15 cellular contexts compared by ENCODE assay signal in genomic region chr7:25122373-25122772, GRCh38. TPM values are rescaled to one million over a fixed set of nuclear protein-coding genes. Genes with fewer than 3 reads are reported as not detected.
DNase-seq lines count a peak whose midpoint lies in the region; ATAC-seq and TF ChIP-seq lines count a peak whose summit lies in the region.
"Had no signal": no experiment of that assay in that cellular context is flagged by ENCODE, and none has a peak within 500 bp of the region (broad histone marks: within the 10 kb centered on the region; RNA-seq: fewer than 3 reads in every experiment).

No MANE protein-coding gene starts in this region.

- TF ChIP-seq CTCF in left ventricle myocardium inferior (IDR thresholded peaks at IDR 0.05; ENCODE audit: borderline replicate concordance) (no peak), right atrium auricular region (IDR thresholded peaks at IDR 0.05) (no peak), activated B cell treated with CpG ODN at 0.5 μM for 24 hours (IDR thresholded peaks at IDR 0.05) (no peak), fibroblast of mammary gland (conservative IDR thresholded peaks at IDR 0.05; ENCODE audit: control insufficient read depth, insufficient read depth, low read depth, low read length) (no peak), esophagus squamous epithelium (IDR thresholded peaks at IDR 0.05) (no peak)

- H3K9me3 Mint-ChIP-seq in activated B cell treated with CpG ODN at 0.5 μM for 24 hours = no peaks in the 10 kb centered on the region
- H3K9me3 Mint-ChIP-seq: stimulated activated memory B cell treated with anti-CD40 and anti-IgM and Interleukin-4, amounts not matched to agents 10 μg/mL and 1 μg/mL and 100 μg/mL, for 72 hours had no signal

- no peak for TF ChIP-seq POLR2A in esophagus squamous epithelium (IDR thresholded peaks at IDR 0.05)

- H3K27ac Mint-ChIP-seq in activated B cell treated with CpG ODN at 0.5 μM for 24 hours = peak overlapping the region; percentile 16
- H3K27ac Mint-ChIP-seq: stimulated activated memory B cell treated with anti-CD40 and anti-IgM and Interleukin-4, amounts not matched to agents 10 μg/mL and 1 μg/mL and 100 μg/mL, for 72 hours had no signal

- peaks cover 61% of the 10 kb centered on the region for H3K36me3 Mint-ChIP-seq in activated B cell treated with CpG ODN at 0.5 μM for 24 hours (ENCODE audit: low read depth)

- CTCF ChIA-PET in activated B cell treated with CpG ODN at 0.5 μM for 24 hours (lab: Charles Lee) = no interaction called here

- no peaks in the 10 kb centered on the region for H3K27me3 ChIP-seq in left ventricle myocardium inferior (ENCODE audit: low read depth)
- H3K27me3 ChIP-seq in right atrium auricular region = no peaks in the 10 kb centered on the region
- no peaks in the 10 kb centered on the region for H3K27me3 ChIP-seq in esophagus squamous epithelium
- H3K27me3 ChIP-seq: pancreas had no signal

- H3K27ac ChIP-seq in left ventricle myocardium inferior (replicated peaks) (no peak overlapping the region), right atrium auricular region (no peak overlapping the region), esophagus squamous epithelium (no peak overlapping the region)
- H3K27ac ChIP-seq: pancreas had no signal

- H3K4me1 ChIP-seq in left ventricle myocardium inferior (peaks cover 68% of the 10 kb centered on the region), right atrium auricular region (peaks cover 0 to 30% of the 10 kb centered on the region in 2 donors), esophagus squamous epithelium (peaks cover 0 to 35% (median 5%) of the 10 kb centered on the region in 3 donors)
- H3K4me1 ChIP-seq: pancreas had no signal

- peaks cover 52% of the 10 kb centered on the region for H3K4me1 Mint-ChIP-seq in activated B cell treated with CpG ODN at 0.5 μM for 24 hours

- H3K36me3 ChIP-seq in left ventricle myocardium inferior (peaks cover 42% of the 10 kb centered on the region), right atrium auricular region (peaks cover 46% of the 10 kb centered on the region), esophagus squamous epithelium (peaks cover 12 to 49% (median 15%) of the 10 kb centered on the region in 3 donors)

- DNase-seq in left ventricle myocardium inferior = no peak
- no peak for DNase-seq in right atrium auricular region (ENCODE audit: low spot score)
- DNase-seq in activated B cell treated with CpG ODN at 0.5 μM for 24 hours = no peak
- DNase-seq in fibroblast of mammary gland (ENCODE audit: low read depth) = peak; percentile 31
- DNase-seq in HT-29 (ENCODE audit: low spot score) = no peak
- no peak for DNase-seq in esophagus squamous epithelium (lab: John Stamatoyannopoulos, UW)
- no peak for DNase-seq in cerebellar cortex (ENCODE audit: low spot score)
- no peak for DNase-seq in nucleus accumbens (lab: John Stamatoyannopoulos, UW)
- DNase-seq: activated CD4-positive, alpha-beta T cell treated with anti-CD3 and anti-CD28 coated beads, Interleukin-2, amount 50 U/mL, for 48 hours; AML-193; hypothalamus; NCI-H1694 treated with DMSO at 0.1 percent for 48 hours; pancreas had no signal

- no peak overlapping the region for H3K4me3 Mint-ChIP-seq in activated B cell treated with CpG ODN at 0.5 μM for 24 hours
- H3K4me3 Mint-ChIP-seq: stimulated activated memory B cell treated with anti-CD40 and anti-IgM and Interleukin-4, amounts not matched to agents 10 μg/mL and 1 μg/mL and 100 μg/mL, for 72 hours had no signal

- H3K9me3 ChIP-seq in left ventricle myocardium inferior (replicated peaks) (no peaks in the 10 kb centered on the region), right atrium auricular region (no peaks in the 10 kb centered on the region), esophagus squamous epithelium (no peaks in the 10 kb centered on the region)
- H3K9me3 ChIP-seq: pancreas had no signal

- H3K4me3 ChIP-seq in left ventricle myocardium inferior = peak overlapping the region; percentile 92
- no peak overlapping the region for H3K4me3 ChIP-seq in right atrium auricular region
- H3K4me3 ChIP-seq in fibroblast of mammary gland (ENCODE audit: control insufficient read depth, low read depth, low read length) = no peak overlapping the region
- no peak overlapping the region for H3K4me3 ChIP-seq in esophagus squamous epithelium
- H3K4me3 ChIP-seq: lung, pancreas had no signal

- no peak for ATAC-seq in activated B cell treated with CpG ODN at 0.5 μM for 24 hours (ENCODE audit: low read depth)
- ATAC-seq: pancreas; stimulated activated memory B cell treated with anti-CD40 and anti-IgM and Interleukin-4, amounts not matched to agents 10 μg/mL and 1 μg/mL and 100 μg/mL, for 72 hours had no signal

- intact Hi-C loops in left ventricle myocardium inferior (cut with micrococcal nuclease) = no loop called here
- intact Hi-C loops in activated B cell treated with CpG ODN at 0.5 μM for 24 hours (cut with micrococcal nuclease) = loop anchor here (10.0 kb wide), 1 partner anchor 1828 kb away; the partner anchor contains the start of gene MALSU1
- intact Hi-C loops in esophagus squamous epithelium (cut with DNase I) = no loop called here

- H3K27me3 Mint-ChIP-seq in activated B cell treated with CpG ODN at 0.5 μM for 24 hours = peaks cover 1% of the 10 kb centered on the region
- H3K27me3 Mint-ChIP-seq: stimulated activated memory B cell treated with anti-CD40 and anti-IgM and Interleukin-4, amounts not matched to agents 10 μg/mL and 1 μg/mL and 100 μg/mL, for 72 hours had no signal

- POLR2A ChIA-PET in activated B cell treated with CpG ODN at 0.5 μM for 24 hours (lab: Charles Lee) = no interaction called here

RNA-seq across cellular contexts. Expression of gene CYCS, which starts 2.7 kb away (rescaled TPM):
- total RNA-seq in left ventricle myocardium inferior (709 TPM), right atrium auricular region (100 to 1,000 TPM; 134 to 282 TPM), activated B cell treated with CpG ODN at 0.5 μM for 24 hours (73.0 and 85.0 TPM in 2 replicates), esophagus squamous epithelium (100 to 1,000 TPM in 1 of 4 donors, 10 to 100 TPM in 3; 48.1 to 117 (median 72.8) TPM)
- 45.2 and 56.8 TPM in 2 replicates for total RNA-seq in HT-29 (2014; rRNA removed; shearing (Covaris generic))
